In the genomic region with DNA sequence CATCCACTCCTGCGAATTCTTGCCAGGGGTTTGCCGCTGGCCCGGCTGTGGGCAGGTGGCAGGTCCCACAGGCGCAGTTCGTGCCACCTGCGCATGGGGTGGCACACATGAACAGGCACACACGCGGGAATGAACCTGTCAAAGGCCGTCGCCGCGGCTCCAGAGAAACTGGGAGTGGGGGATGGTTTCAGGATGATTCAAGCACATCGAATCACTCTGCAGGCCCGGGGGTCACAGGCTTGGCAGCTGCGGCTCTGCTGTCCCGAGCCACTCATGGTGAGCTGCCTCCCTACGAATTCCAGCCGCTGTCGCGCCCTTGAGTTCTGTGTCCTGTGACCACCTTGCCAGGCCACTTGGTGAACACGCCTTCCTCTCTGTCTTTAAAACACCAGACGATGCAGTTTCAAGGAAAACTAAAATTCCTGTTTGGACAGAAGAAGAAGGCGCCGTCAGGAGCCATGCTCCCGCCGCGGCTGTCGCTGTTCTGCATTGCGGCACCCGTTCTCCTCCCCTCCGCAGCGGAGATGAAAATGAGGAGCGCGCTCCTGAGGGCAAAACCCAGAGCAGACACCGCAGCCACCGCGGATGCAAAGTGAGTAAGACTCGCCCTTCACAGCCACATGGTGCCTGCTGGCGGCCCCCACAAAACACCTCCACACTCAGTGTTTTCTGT, we compare ENCODE assay signal across 26 cellular contexts. TPM values are rescaled to one million over a fixed set of nuclear protein-coding genes. Genes with fewer than 3 reads are reported as not detected.
DNase-seq lines count a peak whose midpoint lies in the region; ATAC-seq, FAIRE-seq and TF ChIP-seq lines count a peak whose summit lies in the region.
"Had no signal": no experiment of that assay in that cellular context is flagged by ENCODE, and none has a peak within 500 bp of the region (broad histone marks: within the 10 kb centered on the region; RNA-seq: fewer than 3 reads in every experiment).

No MANE protein-coding gene starts in this region.

- TF ChIP-seq CTCF in chondrocyte (IDR thresholded peaks at IDR 0.05) (no peak), osteocyte (IDR thresholded peaks at IDR 0.05) (no peak)

- H3K4me1 Mint-ChIP-seq in chondrocyte (ENCODE audit: low read depth) = peaks cover 20% of the 10 kb centered on the region
- H3K4me1 Mint-ChIP-seq in osteocyte (ENCODE audit: unreplicated experiment) = peaks cover 66% of the 10 kb centered on the region

- peaks cover 8% of the 10 kb centered on the region for H3K36me3 Mint-ChIP-seq in chondrocyte (ENCODE audit: low read depth)
- peaks cover 39% of the 10 kb centered on the region for H3K36me3 Mint-ChIP-seq in osteocyte (ENCODE audit: unreplicated experiment)

- H3K27me3 Mint-ChIP-seq in chondrocyte (ENCODE audit: low read depth) (no peaks in the 10 kb centered on the region), osteocyte (ENCODE audit: unreplicated experiment) (no peaks in the 10 kb centered on the region)
- H3K27me3 Mint-ChIP-seq: activated naive CD8-positive, alpha-beta T cell had no signal

- H3K9me3 Mint-ChIP-seq in chondrocyte (ENCODE audit: low read depth) (no peaks in the 10 kb centered on the region), osteocyte (ENCODE audit: unreplicated experiment) (no peaks in the 10 kb centered on the region)

- ATAC-seq in left cardiac atrium = no peak
- no peak for ATAC-seq in Right ventricle myocardium superior (ENCODE audit: poor library complexity)
- ATAC-seq in GM21723 (IDR thresholded peaks at IDR 0.05; ENCODE audit: unreplicated experiment) = no peak
- ATAC-seq: left lobe of liver; pancreas; stimulated activated naive CD8-positive, alpha-beta T cell treated with anti-CD3 and anti-CD28 coated beads, Interleukin-15, Interleukin-2, amounts not matched to agents 100 U/mL and 50 U/mL, for 24 hours had no signal

- H3K4me3 Mint-ChIP-seq in chondrocyte (ENCODE audit: unreplicated experiment) (no peak overlapping the region), osteocyte (ENCODE audit: unreplicated experiment) (no peak overlapping the region)
- H3K4me3 Mint-ChIP-seq: activated naive CD8-positive, alpha-beta T cell; memory B cell; nephron progenitor cell had no signal

- FAIRE-seq in GM12892 (lab: Jason Lieb, UNC) = no peak
- FAIRE-seq: pancreas had no signal

- DNase-seq in left cardiac atrium (peak; percentile 17), Right ventricle myocardium superior (no peak), chondrocyte (ENCODE audit: low spot score) (peak; percentile 69), osteocyte (ENCODE audit: extremely low spot score, unreplicated experiment) (peak; percentile 81), GM12892 (ENCODE audit: insufficient read length) (no peak)
- no peak for DNase-seq in activated CD4-positive, alpha-beta T cell treated with anti-CD3 and anti-CD28 coated beads for 48 hours
- DNase-seq: colonic mucosa; DMS53; effector CD8-positive, alpha-beta T cell; GM23248; hypothalamus; KBM-7; NCI-H1092; nephron progenitor cell; pancreas; retina; SJCRH30; stimulated activated CD4-positive, alpha-beta T cell treated with anti-CD3 and anti-CD28 coated beads, Interleukin-1b, Interleukin-23, amount 100 ng/mL, for 48 hours; stimulated activated naive CD8-positive, alpha-beta T cell treated with anti-CD3 and anti-CD28 coated beads, Interleukin-15, Interleukin-2, amounts not matched to agents 100 U/mL and 50 U/mL, for 24 hours; SW 1271; T1000; uterus had no signal

- intact Hi-C loops in left cardiac atrium (cut with DNase I) = no loop called here
- intact Hi-C loops in Right ventricle myocardium superior (cut with DNase I) = no loop called here

- no peak for TF ChIP-seq POLR2A in GM12892 (IDR thresholded peaks at IDR 0.05; ENCODE audit: low read depth, low read length)

- no peak overlapping the region for H3K27ac Mint-ChIP-seq in chondrocyte (ENCODE audit: unreplicated experiment)
- peak overlapping the region; percentile 97 for H3K27ac Mint-ChIP-seq in osteocyte (ENCODE audit: unreplicated experiment)
- H3K27ac Mint-ChIP-seq: activated naive CD8-positive, alpha-beta T cell; memory B cell; nephron progenitor cell had no signal

RNA-seq across cellular contexts. Expression of gene EXOC3, which starts 15.4 kb away (rescaled TPM):
- total RNA-seq in left cardiac atrium = 10 to 100 TPM; 41.4 to 42.3 TPM
- total RNA-seq in Right ventricle myocardium superior = 46.4 TPM
- 39.4 to 58.1 TPM (median 43.3 TPM) in 3 replicates for total RNA-seq in chondrocyte
- 70.0 and 81.4 TPM in 2 replicates for total RNA-seq in osteocyte
- polyA plus RNA-seq in GM12892 (2012; ENCODE audit: missing spikeins) = 27.5 TPM

Comparison
In these comparisons a context has a peak if more than half of its experiments do, and no peak if none do; other contexts are left out.
1. DNase-seq: peak in left cardiac atrium (single experiment), chondrocyte (single experiment) and osteocyte (single experiment); none in Right ventricle myocardium superior (single experiment), activated CD4-positive, alpha-beta T cell treated with anti-CD3 and anti-CD28 coated beads for 48 hours (single experiment) and GM12892 (single experiment).